8 cellular contexts compared by ENCODE assay signal in genomic region chr12:106136263-106136662, GRCh38. TPM values are rescaled to one million over a fixed set of nuclear protein-coding genes. Genes with fewer than 3 reads are reported as not detected.
DNase-seq lines count a peak whose midpoint lies in the region; TF ChIP-seq lines count a peak whose summit lies in the region.

No MANE protein-coding gene starts in this region.

- H3K27ac ChIP-seq in layer of hippocampus (ENCODE audit: low read depth, low read length) = peak overlapping the region; percentile 69

- CTCF ChIA-PET in AG04449 (lab: Yijun Ruan, JAX) = interaction anchor here (0.7 to 7.8 kb wide), 61 partner anchors 9 to 734 kb away, joined by 3 to 67 read pairs (median 4); no protein-coding TSS in a partner anchor

- peak overlapping the region; percentile 94 for H3K4me3 Mint-ChIP-seq in chondrocyte (ENCODE audit: unreplicated experiment)

- POLR2A ChIA-PET in AG04449 (lab: Yijun Ruan, JAX) = interaction anchor here (0.6 to 2.7 kb wide), 7 partner anchors 13 to 716 kb away, joined by 3 to 13 read pairs (median 5); no protein-coding TSS in a partner anchor

- H3K4me3 ChIP-seq in AG04449 (ENCODE audit: low read depth, low read length) = peak overlapping the region; percentile 89

- H3K27me3 Mint-ChIP-seq in chondrocyte (ENCODE audit: low read depth) = no peaks in the 10 kb centered on the region

- TF ChIP-seq CTCF in AG04449 (IDR thresholded peaks at IDR 0.05; ENCODE audit: insufficient read depth, low read length, missing control alignments) = peak; percentile 74
- TF ChIP-seq CTCF in GM20000 (IDR thresholded peaks at IDR 0.05; ENCODE audit: extremely low read depth, missing control alignments) = peak; percentile 61
- peak; percentile 98 for TF ChIP-seq CTCF in chondrocyte (IDR thresholded peaks at IDR 0.05)

- no peaks in the 10 kb centered on the region for H3K27me3 ChIP-seq in layer of hippocampus (ENCODE audit: control insufficient read depth, insufficient read depth, low read length)

- peaks cover 14% of the 10 kb centered on the region for H3K36me3 Mint-ChIP-seq in chondrocyte (ENCODE audit: low read depth)

- H3K4me1 Mint-ChIP-seq in chondrocyte (ENCODE audit: low read depth) = peaks cover 64% of the 10 kb centered on the region

- H3K27ac Mint-ChIP-seq in chondrocyte (ENCODE audit: unreplicated experiment) = peak overlapping the region; percentile 93

- H3K9me3 Mint-ChIP-seq in chondrocyte (ENCODE audit: low read depth) = no peaks in the 10 kb centered on the region

- DNase-seq in AG04449 (ENCODE audit: low read depth, low spot score) = peak; percentile 70
- peak; percentile 81 for DNase-seq in GM20000 (ENCODE audit: low spot score)
- DNase-seq in NCI-H2227 (lab: John Stamatoyannopoulos, UW; ENCODE audit: unreplicated experiment) = peak; percentile 91
- peak; percentile 51 for DNase-seq in activated CD4-positive, alpha-beta T cell treated with anti-CD3 and anti-CD28 coated beads for 1 hour
- DNase-seq in chondrocyte (ENCODE audit: low spot score) = no peak
- DNase-seq in stimulated activated CD4-positive, alpha-beta T cell treated with anti-CD3 and anti-CD28 coated beads, Interleukin-15, amount 100 ng/mL, for 48 hours (ENCODE audit: low read depth in 2 of 2) = peak; percentile 40 to 58
- DNase-seq in GF-D8 (lab: John Stamatoyannopoulos, UW) = no peak

RNA-seq across cellular contexts. Expression of gene NUAK1, which starts 2.5 kb away (rescaled TPM):
- total RNA-seq in chondrocyte = 78.1 to 81.4 TPM (median 78.5 TPM) in 3 replicates

Comparison
In these comparisons a context has a peak if more than half of its experiments do, and no peak if none do; other contexts are left out.
1. DNase-seq: peak in AG04449 (single experiment), GM20000 (single experiment), NCI-H2227 (single experiment), activated CD4-positive, alpha-beta T cell treated with anti-CD3 and anti-CD28 coated beads for 1 hour (single experiment) and stimulated activated CD4-positive, alpha-beta T cell treated with anti-CD3 and anti-CD28 coated beads, Interleukin-15, amount 100 ng/mL, for 48 hours (2 of 2); none in chondrocyte (single experiment) and GF-D8 (single experiment).
2. Peak in every context shown above with its lines, with median percentiles within 50 percentile points of each other: CTCF ChIP-seq.